In the genomic region with DNA sequence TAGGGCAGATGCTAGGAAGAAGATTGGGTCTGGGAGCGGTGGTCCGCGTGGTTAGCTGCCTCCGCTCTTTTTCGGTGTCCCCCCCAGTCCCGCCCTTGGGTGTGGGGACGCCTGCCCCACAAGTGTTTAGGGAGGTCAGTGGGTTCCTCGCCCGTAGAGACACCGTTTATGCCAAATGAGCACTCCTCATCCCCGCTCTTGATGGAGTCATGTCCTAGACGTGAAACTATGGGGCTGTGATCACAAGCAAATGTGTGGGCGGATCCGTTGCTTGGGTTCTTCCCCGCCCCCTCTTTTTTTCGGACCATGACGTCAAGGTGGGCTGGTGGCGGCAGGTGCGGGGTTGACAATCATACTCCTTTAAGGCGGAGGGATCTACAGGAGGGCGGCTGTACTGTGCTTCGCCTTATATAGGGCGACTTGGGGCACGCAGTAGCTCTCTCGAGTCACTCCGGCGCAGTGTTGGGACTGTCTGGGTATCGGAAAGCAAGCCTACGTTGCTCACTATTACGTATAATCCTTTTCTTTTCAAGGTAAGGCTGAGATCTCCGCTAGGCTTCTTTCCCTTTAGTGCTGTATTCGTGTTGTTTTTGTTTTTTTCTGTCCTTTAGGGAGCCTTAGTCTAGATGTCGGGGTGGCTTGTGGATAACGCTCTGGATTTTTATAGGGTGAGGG, we compare ENCODE assay signal across 8 cellular contexts.
DNase-seq lines count a peak whose midpoint lies in the region; ATAC-seq and TF ChIP-seq lines count a peak whose summit lies in the region.

TSS of gene HSP90AB1 (plus strand) at position 439 of the 675 bp plus-strand sequence. CDS start 1,529 bp downstream, outside the sequence.

- peak; percentile 67 for ATAC-seq in GM18517 (IDR thresholded peaks at IDR 0.05; ENCODE audit: unreplicated experiment)
- ATAC-seq in HG03025 (IDR thresholded peaks at IDR 0.05; ENCODE audit: low FRiP score, unreplicated experiment), result peak; percentile 60

- DNase-seq in NCI-H2029 treated with DMSO at 0.1 percent for 48 hours (lab: John Stamatoyannopoulos, UW) (peak; percentile 93), T-helper 22 cell (ENCODE audit: low read depth) (peak; percentile 96), astrocyte of the hippocampus (ENCODE audit: low read depth, low spot score) (peak; percentile 98), hippocampal formation (lab: John Stamatoyannopoulos, UW) (peak; percentile 88 to 95), retinal pigment epithelial cell (ENCODE audit: low read depth) (peak; percentile 99), 8988T (no peak)

- H3K4me3 ChIP-seq in retinal pigment epithelial cell (ENCODE audit: low read length), result peak within 1 kb of the TSS; percentile 100

- no peak for TF ChIP-seq CTCF in retinal pigment epithelial cell (conservative IDR thresholded peaks at IDR 0.05; ENCODE audit: low read depth, low read length)
